In the genomic region with DNA sequence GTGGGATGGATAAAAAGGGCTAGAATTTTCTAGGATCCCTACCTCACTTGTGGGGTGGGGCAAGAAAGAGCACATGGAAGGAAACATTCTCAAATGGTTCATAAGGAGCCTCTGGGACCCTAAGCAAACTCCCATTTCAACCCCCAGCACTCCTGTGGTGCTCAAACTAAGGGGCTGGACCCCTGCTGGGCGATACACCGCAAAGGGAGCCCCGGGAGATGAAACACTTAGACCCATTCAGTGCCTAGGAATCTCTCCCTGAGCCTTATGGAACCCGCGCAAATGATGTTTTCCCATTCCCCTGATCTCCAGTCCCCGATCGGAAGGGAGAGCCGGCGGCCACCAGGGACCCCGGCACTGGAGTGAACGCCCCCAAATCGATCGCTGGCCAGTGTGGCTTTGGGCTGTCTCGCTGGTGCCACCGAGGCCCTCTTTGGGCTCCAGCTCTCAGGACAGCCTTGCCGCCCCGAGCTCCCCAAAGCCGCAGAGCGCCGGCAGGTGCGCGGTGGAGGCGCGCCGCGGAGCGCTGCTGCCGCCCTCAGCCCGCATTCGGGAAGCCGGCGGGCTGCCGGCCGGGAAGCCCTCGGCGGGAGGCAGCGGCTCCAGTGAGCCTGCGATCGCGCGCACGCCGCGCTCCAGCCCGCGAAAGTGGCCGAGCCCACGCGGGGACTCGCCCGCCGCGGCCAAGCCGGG, we compare ENCODE assay signal across 2 cellular contexts.
TF ChIP-seq lines count a peak whose summit lies in the region.

No MANE protein-coding gene starts in this region.

TF ChIP-seq in IMR-90, 13 proteins besides CTCF, POLR2A, EP300 and RAD21:
- TF ChIP-seq MAZ (IDR thresholded peaks at IDR 0.05; ENCODE audit: borderline replicate concordance, low read depth, low read length) (peak; percentile 10; the same call in 1 of the 2 replicates), MXI1 (IDR thresholded peaks at IDR 0.05; ENCODE audit: borderline replicate concordance, low read depth, low read length) (no peak)

TF ChIP-seq in GM12878, 131 proteins besides CTCF, POLR2A, EP300 and RAD21:
- TF ChIP-seq SMAD1 (IDR thresholded peaks at IDR 0.05; ENCODE audit: low read depth, partially characterized antibody): no peak
- TF ChIP-seq EZH2 (IDR thresholded peaks at IDR 0.05; ENCODE audit: borderline replicate concordance, control insufficient read depth, low read depth, low read length): no peak
- no peak for TF ChIP-seq RUNX3 (IDR thresholded peaks at IDR 0.05; ENCODE audit: low read length)
- TF ChIP-seq IKZF2 (IDR thresholded peaks at IDR 0.05): no peak
- TF ChIP-seq FOS (IDR thresholded peaks at IDR 0.05; ENCODE audit: borderline replicate concordance, extremely low read depth, insufficient read length): no peak
- TF ChIP-seq BHLHE40 (IDR thresholded peaks at IDR 0.05; ENCODE audit: borderline replicate concordance in 1 of 2, low read depth in 2 of 2, low read length in 1 of 2): 0 out of 4 replicates have a peak, but pooled peaks of 1 of the 2 experiments have one; percentile 10
- no peak for TF ChIP-seq RFX5 (IDR thresholded peaks at IDR 0.05; ENCODE audit: low read depth, low read length)
- peak; percentile 33 for TF ChIP-seq HDAC6 (IDR thresholded peaks at IDR 0.05; ENCODE audit: unreplicated experiment)
- no peak; the same call in 1 of the 2 replicates for TF ChIP-seq GATAD2B (conservative IDR thresholded peaks at IDR 0.05; ENCODE audit: low read depth)
